ENCODE assay signal across 1 cellular context in the genomic region with DNA sequence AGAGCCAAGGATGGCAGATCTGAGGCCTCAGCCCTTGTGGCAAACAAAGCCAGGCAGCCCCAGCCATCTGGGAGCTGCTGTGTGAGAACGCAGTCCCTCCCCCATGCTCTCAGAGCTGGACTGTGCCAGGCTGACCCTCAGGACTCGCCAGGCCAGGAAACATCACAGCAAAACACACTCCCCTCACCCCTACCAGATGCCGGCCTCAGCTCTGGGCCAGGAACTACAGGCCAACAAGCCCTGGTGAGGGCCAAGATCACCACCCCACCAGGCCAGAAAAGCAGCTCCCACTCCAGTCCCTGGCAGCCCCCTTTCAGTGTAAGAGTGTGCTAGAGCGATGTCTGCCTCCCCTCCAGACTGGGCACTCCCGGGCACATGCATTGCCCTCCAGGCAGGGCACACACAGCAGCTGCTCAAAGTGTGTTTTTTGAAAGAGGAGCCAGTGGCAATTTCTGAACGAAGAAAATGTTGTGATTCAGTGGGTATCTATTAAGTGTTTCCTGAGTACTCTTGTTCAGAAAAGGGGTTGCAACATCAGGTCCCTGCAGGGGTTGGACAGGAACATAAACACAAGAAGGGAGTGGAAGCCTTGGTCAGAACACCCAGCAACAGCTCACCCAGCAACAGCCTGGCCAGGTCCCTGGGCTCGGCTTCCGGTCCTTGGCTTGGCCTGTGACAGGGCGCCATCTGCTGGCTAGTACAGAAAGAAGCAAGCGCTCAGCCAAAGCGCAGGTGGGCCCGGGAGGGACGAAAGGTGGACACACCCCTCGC.
TF ChIP-seq lines count a peak whose summit lies in the region.

No MANE protein-coding gene starts in this region.

TF ChIP-seq in K562, 482 proteins besides CTCF, POLR2A, EP300 and RAD21 (continued from another document and continues in another):
- TF ChIP-seq, protein P1, sequence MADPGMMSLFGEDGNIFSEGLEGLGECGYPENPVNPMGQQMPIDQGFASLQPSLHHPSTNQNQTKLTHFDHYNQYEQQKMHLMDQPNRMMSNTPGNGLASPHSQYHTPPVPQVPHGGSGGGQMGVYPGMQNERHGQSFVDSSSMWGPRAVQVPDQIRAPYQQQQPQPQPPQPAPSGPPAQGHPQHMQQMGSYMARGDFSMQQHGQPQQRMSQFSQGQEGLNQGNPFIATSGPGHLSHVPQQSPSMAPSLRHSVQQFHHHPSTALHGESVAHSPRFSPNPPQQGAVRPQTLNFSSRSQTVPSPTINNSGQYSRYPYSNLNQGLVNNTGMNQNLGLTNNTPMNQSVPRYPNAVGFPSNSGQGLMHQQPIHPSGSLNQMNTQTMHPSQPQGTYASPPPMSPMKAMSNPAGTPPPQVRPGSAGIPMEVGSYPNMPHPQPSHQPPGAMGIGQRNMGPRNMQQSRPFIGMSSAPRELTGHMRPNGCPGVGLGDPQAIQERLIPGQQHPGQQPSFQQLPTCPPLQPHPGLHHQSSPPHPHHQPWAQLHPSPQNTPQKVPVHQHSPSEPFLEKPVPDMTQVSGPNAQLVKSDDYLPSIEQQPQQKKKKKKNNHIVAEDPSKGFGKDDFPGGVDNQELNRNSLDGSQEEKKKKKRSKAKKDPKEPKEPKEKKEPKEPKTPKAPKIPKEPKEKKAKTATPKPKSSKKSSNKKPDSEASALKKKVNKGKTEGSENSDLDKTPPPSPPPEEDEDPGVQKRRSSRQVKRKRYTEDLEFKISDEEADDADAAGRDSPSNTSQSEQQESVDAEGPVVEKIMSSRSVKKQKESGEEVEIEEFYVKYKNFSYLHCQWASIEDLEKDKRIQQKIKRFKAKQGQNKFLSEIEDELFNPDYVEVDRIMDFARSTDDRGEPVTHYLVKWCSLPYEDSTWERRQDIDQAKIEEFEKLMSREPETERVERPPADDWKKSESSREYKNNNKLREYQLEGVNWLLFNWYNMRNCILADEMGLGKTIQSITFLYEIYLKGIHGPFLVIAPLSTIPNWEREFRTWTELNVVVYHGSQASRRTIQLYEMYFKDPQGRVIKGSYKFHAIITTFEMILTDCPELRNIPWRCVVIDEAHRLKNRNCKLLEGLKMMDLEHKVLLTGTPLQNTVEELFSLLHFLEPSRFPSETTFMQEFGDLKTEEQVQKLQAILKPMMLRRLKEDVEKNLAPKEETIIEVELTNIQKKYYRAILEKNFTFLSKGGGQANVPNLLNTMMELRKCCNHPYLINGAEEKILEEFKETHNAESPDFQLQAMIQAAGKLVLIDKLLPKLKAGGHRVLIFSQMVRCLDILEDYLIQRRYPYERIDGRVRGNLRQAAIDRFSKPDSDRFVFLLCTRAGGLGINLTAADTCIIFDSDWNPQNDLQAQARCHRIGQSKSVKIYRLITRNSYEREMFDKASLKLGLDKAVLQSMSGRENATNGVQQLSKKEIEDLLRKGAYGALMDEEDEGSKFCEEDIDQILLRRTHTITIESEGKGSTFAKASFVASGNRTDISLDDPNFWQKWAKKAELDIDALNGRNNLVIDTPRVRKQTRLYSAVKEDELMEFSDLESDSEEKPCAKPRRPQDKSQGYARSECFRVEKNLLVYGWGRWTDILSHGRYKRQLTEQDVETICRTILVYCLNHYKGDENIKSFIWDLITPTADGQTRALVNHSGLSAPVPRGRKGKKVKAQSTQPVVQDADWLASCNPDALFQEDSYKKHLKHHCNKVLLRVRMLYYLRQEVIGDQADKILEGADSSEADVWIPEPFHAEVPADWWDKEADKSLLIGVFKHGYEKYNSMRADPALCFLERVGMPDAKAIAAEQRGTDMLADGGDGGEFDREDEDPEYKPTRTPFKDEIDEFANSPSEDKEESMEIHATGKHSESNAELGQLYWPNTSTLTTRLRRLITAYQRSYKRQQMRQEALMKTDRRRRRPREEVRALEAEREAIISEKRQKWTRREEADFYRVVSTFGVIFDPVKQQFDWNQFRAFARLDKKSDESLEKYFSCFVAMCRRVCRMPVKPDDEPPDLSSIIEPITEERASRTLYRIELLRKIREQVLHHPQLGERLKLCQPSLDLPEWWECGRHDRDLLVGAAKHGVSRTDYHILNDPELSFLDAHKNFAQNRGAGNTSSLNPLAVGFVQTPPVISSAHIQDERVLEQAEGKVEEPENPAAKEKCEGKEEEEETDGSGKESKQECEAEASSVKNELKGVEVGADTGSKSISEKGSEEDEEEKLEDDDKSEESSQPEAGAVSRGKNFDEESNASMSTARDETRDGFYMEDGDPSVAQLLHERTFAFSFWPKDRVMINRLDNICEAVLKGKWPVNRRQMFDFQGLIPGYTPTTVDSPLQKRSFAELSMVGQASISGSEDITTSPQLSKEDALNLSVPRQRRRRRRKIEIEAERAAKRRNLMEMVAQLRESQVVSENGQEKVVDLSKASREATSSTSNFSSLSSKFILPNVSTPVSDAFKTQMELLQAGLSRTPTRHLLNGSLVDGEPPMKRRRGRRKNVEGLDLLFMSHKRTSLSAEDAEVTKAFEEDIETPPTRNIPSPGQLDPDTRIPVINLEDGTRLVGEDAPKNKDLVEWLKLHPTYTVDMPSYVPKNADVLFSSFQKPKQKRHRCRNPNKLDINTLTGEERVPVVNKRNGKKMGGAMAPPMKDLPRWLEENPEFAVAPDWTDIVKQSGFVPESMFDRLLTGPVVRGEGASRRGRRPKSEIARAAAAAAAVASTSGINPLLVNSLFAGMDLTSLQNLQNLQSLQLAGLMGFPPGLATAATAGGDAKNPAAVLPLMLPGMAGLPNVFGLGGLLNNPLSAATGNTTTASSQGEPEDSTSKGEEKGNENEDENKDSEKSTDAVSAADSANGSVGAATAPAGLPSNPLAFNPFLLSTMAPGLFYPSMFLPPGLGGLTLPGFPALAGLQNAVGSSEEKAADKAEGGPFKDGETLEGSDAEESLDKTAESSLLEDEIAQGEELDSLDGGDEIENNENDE (IDR thresholded peaks at IDR 0.05; ENCODE audit: low read depth, low read length), result no peak
- peak; percentile 56; the same call in 1 of the 2 replicates for TF ChIP-seq MYNN (IDR thresholded peaks at IDR 0.05)
- peak; percentile 53; the same call in 1 of the 2 replicates for TF ChIP-seq MYNN (CRISPR knock-in tag; IDR thresholded peaks at IDR 0.05)
- TF ChIP-seq GABPB1 (CRISPR knock-in tag; IDR thresholded peaks at IDR 0.05), result peak; percentile 88
- no peak for TF ChIP-seq ZBTB8A (IDR thresholded peaks at IDR 0.05; ENCODE audit: partially characterized antibody)
- TF ChIP-seq KHSRP (IDR thresholded peaks at IDR 0.05), result no peak
- TF ChIP-seq, protein P2, sequence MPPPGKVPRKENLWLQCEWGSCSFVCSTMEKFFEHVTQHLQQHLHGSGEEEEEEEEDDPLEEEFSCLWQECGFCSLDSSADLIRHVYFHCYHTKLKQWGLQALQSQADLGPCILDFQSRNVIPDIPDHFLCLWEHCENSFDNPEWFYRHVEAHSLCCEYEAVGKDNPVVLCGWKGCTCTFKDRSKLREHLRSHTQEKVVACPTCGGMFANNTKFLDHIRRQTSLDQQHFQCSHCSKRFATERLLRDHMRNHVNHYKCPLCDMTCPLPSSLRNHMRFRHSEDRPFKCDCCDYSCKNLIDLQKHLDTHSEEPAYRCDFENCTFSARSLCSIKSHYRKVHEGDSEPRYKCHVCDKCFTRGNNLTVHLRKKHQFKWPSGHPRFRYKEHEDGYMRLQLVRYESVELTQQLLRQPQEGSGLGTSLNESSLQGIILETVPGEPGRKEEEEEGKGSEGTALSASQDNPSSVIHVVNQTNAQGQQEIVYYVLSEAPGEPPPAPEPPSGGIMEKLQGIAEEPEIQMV (tag; conservative IDR thresholded peaks at IDR 0.05; ENCODE audit: low read depth), result no peak
- peak in 1 of 3 experiments; percentile 42 for TF ChIP-seq YY1 (IDR thresholded peaks at IDR 0.05; ENCODE audit: borderline replicate concordance in 1 of 3, control insufficient read depth in 1 of 3, extremely low read depth in 1 of 3, insufficient read depth in 3 of 3, insufficient read length in 1 of 3, insufficient replicate concordance in 2 of 3, low read depth in 1 of 3, low read length in 2 of 3)
- no peak for TF ChIP-seq KAT8 (IDR thresholded peaks at IDR 0.05; ENCODE audit: low read depth)
- no peak for TF ChIP-seq CHD1 (IDR thresholded peaks at IDR 0.05; ENCODE audit: low read length)
- TF ChIP-seq, protein P3, sequence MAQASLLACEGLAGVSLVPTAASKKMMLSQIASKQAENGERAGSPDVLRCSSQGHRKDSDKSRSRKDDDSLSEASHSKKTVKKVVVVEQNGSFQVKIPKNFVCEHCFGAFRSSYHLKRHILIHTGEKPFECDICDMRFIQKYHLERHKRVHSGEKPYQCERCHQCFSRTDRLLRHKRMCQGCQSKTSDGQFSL (CRISPR knock-in tag; IDR thresholded peaks at IDR 0.05), result no peak
- TF ChIP-seq, protein P3 (tag; IDR thresholded peaks at IDR 0.05), result no peak
- no peak for TF ChIP-seq ZNF263 (CRISPR knock-in tag; IDR thresholded peaks at IDR 0.05; ENCODE audit: borderline replicate concordance)
- no peak for TF ChIP-seq SMARCA5 (IDR thresholded peaks at IDR 0.05)
- TF ChIP-seq SRSF3 (IDR thresholded peaks at IDR 0.05; ENCODE audit: insufficient read depth, low read length), result no peak
- TF ChIP-seq SOX6 (IDR thresholded peaks at IDR 0.05), result no peak; the same call in 1 of the 2 replicates
- TF ChIP-seq, protein P4, sequence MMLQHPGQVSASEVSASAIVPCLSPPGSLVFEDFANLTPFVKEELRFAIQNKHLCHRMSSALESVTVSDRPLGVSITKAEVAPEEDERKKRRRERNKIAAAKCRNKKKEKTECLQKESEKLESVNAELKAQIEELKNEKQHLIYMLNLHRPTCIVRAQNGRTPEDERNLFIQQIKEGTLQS (IDR thresholded peaks at IDR 0.05), result no peak
- TF ChIP-seq, protein P4 (CRISPR knock-in tag; conservative IDR thresholded peaks at IDR 0.05), result no peak
- TF ChIP-seq KDM5B (IDR thresholded peaks at IDR 0.05; ENCODE audit: insufficient replicate concordance, low read depth, low read length), result no peak
- TF ChIP-seq HDAC1 (IDR thresholded peaks at IDR 0.05), result no peak
- TF ChIP-seq, protein P5, sequence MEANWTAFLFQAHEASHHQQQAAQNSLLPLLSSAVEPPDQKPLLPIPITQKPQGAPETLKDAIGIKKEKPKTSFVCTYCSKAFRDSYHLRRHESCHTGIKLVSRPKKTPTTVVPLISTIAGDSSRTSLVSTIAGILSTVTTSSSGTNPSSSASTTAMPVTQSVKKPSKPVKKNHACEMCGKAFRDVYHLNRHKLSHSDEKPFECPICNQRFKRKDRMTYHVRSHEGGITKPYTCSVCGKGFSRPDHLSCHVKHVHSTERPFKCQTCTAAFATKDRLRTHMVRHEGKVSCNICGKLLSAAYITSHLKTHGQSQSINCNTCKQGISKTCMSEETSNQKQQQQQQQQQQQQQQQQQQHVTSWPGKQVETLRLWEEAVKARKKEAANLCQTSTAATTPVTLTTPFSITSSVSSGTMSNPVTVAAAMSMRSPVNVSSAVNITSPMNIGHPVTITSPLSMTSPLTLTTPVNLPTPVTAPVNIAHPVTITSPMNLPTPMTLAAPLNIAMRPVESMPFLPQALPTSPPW (CRISPR knock-in tag; IDR thresholded peaks at IDR 0.05), result no peak
- TF ChIP-seq EHMT2 (IDR thresholded peaks at IDR 0.05), result no peak
- no peak for TF ChIP-seq GTF2E2 (tag; IDR thresholded peaks at IDR 0.05)
- no peak for TF ChIP-seq ZNF184 (CRISPR knock-in tag; IDR thresholded peaks at IDR 0.05)
- no peak for TF ChIP-seq ZC3H8 (IDR thresholded peaks at IDR 0.05)
- TF ChIP-seq PRMT5 (CRISPR knock-in tag; IDR thresholded peaks at IDR 0.05), result no peak
- TF ChIP-seq PRPF4 (IDR thresholded peaks at IDR 0.05; ENCODE audit: insufficient read depth, low read depth, low read length, poor library complexity, severe bottlenecking), result no peak
- TF ChIP-seq, protein P6, sequence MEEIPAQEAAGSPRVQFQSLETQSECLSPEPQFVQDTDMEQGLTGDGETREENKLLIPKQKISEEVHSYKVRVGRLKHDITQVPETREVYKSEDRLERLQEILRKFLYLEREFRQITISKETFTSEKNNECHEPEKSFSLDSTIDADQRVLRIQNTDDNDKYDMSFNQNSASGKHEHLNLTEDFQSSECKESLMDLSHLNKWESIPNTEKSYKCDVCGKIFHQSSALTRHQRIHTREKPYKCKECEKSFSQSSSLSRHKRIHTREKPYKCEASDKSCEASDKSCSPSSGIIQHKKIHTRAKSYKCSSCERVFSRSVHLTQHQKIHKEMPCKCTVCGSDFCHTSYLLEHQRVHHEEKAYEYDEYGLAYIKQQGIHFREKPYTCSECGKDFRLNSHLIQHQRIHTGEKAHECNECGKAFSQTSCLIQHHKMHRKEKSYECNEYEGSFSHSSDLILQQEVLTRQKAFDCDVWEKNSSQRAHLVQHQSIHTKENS (CRISPR knock-in tag; IDR thresholded peaks at IDR 0.05), result no peak
- peak; percentile 93 for TF ChIP-seq XRCC5 (IDR thresholded peaks at IDR 0.05; ENCODE audit: low read depth, low read length)
- TF ChIP-seq, protein P7, sequence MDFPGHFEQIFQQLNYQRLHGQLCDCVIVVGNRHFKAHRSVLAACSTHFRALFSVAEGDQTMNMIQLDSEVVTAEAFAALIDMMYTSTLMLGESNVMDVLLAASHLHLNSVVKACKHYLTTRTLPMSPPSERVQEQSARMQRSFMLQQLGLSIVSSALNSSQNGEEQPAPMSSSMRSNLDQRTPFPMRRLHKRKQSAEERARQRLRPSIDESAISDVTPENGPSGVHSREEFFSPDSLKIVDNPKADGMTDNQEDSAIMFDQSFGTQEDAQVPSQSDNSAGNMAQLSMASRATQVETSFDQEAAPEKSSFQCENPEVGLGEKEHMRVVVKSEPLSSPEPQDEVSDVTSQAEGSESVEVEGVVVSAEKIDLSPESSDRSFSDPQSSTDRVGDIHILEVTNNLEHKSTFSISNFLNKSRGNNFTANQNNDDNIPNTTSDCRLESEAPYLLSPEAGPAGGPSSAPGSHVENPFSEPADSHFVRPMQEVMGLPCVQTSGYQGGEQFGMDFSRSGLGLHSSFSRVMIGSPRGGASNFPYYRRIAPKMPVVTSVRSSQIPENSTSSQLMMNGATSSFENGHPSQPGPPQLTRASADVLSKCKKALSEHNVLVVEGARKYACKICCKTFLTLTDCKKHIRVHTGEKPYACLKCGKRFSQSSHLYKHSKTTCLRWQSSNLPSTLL (IDR thresholded peaks at IDR 0.05), result no peak
- no peak for TF ChIP-seq U2AF1 (optimal IDR thresholded peaks at IDR 0.05; ENCODE audit: low read depth, low read length)
- TF ChIP-seq NCOR1 (IDR thresholded peaks at IDR 0.05), result no peak
- TF ChIP-seq POLR2AphosphoS5 (IDR thresholded peaks at IDR 0.05; ENCODE audit: control insufficient read depth, insufficient read depth, low read depth, low read length), result no peak
- TF ChIP-seq, protein P8, sequence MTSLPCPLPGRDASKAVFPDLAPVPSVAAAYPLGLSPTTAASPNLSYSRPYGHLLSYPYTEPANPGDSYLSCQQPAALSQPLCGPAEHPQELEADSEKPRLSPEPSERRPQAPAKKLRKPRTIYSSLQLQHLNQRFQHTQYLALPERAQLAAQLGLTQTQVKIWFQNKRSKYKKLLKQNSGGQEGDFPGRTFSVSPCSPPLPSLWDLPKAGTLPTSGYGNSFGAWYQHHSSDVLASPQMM (CRISPR knock-in tag; IDR thresholded peaks at IDR 0.05), result no peak
- TF ChIP-seq RBM22 (IDR thresholded peaks at IDR 0.05; ENCODE audit: low read depth, low read length, poor library complexity, severe bottlenecking), result no peak
- TF ChIP-seq ZNF589 (CRISPR knock-in tag; IDR thresholded peaks at IDR 0.05; ENCODE audit: low read depth), result no peak
- TF ChIP-seq RFX1 (IDR thresholded peaks at IDR 0.05), result peak; percentile 67
